ENCODE assay signal across 1 cellular context in genomic region chr6:169362501-169363121, GRCh38.
TF ChIP-seq lines count a peak whose summit lies in the region.

No MANE protein-coding gene starts in this region.

TF ChIP-seq in GM23338, 12 proteins besides CTCF, POLR2A, EP300 and RAD21 (continued from another document):
- no peak for TF ChIP-seq ZNF462 (CRISPR knock-in tag; IDR thresholded peaks at IDR 0.05)
TF ChIP-seq in GM23338: peak in this region for 0.
